1 cellular context compared by ENCODE assay signal in the genomic region with DNA sequence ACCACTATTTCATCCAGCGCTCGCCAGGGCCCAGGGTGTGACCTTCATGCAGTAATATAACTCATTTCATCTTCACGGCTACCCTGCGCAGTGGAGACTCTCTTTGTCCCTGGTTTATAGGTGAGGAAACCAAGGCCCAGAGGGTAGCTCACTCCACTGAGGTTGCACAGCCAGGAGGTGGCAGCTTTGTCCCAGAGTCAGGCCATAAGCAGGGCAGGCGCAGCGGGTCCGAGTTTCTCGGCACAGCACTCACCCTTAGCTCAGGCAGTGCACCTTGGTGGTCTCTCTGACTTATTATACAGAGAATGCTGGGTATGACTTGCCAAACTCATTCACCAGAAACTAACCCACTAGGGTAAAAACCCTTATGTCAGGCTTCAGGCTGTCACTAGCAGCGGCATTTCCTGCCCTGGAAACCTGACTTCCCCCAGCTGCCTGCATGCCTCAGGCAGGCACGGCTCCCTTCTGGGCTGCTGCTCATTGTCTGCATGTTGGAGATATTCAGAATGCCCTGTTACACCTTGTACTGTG.
TF ChIP-seq lines count a peak whose summit lies in the region.

No MANE protein-coding gene starts in this region.

TF ChIP-seq in GM12878, 131 proteins besides CTCF, POLR2A, EP300 and RAD21:
- TF ChIP-seq NR2C1 (IDR thresholded peaks at IDR 0.05) (no peak), RUNX3 (IDR thresholded peaks at IDR 0.05; ENCODE audit: low read length) (0 out of 2 replicates have a peak, but pooled peaks have one; percentile 13)
